1 cellular context compared by ENCODE assay signal in genomic region chr2:218891275-218892135, GRCh38.
TF ChIP-seq lines count a peak whose summit lies in the region.

No MANE protein-coding gene starts in this region.

TF ChIP-seq in SK-N-SH treated with all-trans-retinoic acid at 6 μM for 48 hours, 23 proteins besides CTCF, POLR2A, EP300 and RAD21:
- TF ChIP-seq, protein P1, sequence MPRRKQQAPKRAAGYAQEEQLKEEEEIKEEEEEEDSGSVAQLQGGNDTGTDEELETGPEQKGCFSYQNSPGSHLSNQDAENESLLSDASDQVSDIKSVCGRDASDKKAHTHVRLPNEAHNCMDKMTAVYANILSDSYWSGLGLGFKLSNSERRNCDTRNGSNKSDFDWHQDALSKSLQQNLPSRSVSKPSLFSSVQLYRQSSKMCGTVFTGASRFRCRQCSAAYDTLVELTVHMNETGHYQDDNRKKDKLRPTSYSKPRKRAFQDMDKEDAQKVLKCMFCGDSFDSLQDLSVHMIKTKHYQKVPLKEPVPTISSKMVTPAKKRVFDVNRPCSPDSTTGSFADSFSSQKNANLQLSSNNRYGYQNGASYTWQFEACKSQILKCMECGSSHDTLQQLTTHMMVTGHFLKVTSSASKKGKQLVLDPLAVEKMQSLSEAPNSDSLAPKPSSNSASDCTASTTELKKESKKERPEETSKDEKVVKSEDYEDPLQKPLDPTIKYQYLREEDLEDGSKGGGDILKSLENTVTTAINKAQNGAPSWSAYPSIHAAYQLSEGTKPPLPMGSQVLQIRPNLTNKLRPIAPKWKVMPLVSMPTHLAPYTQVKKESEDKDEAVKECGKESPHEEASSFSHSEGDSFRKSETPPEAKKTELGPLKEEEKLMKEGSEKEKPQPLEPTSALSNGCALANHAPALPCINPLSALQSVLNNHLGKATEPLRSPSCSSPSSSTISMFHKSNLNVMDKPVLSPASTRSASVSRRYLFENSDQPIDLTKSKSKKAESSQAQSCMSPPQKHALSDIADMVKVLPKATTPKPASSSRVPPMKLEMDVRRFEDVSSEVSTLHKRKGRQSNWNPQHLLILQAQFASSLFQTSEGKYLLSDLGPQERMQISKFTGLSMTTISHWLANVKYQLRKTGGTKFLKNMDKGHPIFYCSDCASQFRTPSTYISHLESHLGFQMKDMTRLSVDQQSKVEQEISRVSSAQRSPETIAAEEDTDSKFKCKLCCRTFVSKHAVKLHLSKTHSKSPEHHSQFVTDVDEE (CRISPR knock-in tag; IDR thresholded peaks at IDR 0.05), result no peak
- TF ChIP-seq TOX (CRISPR knock-in tag; IDR thresholded peaks at IDR 0.05; ENCODE audit: borderline replicate concordance) (no peak), ESRRG (CRISPR knock-in tag; IDR thresholded peaks at IDR 0.05) (no peak), CSDC2 (CRISPR knock-in tag; IDR thresholded peaks at IDR 0.05) (no peak), ISL1 (CRISPR knock-in tag; IDR thresholded peaks at IDR 0.05) (no peak), ZC3H10 (CRISPR knock-in tag; IDR thresholded peaks at IDR 0.05) (no peak), ZNF70 (CRISPR knock-in tag; IDR thresholded peaks at IDR 0.05) (no peak), OSR1 (CRISPR knock-in tag; IDR thresholded peaks at IDR 0.05) (no peak), BACH2 (CRISPR knock-in tag; IDR thresholded peaks at IDR 0.05; ENCODE audit: borderline replicate concordance) (no peak), POU6F1 (CRISPR knock-in tag; IDR thresholded peaks at IDR 0.05; ENCODE audit: borderline replicate concordance, low read depth) (no peak), SNAI2 (CRISPR knock-in tag; IDR thresholded peaks at IDR 0.05) (no peak), PATZ1 (CRISPR knock-in tag; IDR thresholded peaks at IDR 0.05; ENCODE audit: borderline replicate concordance) (no peak), ZNF8 (CRISPR knock-in tag; IDR thresholded peaks at IDR 0.05) (no peak), ARNTL (CRISPR knock-in tag; IDR thresholded peaks at IDR 0.05; ENCODE audit: borderline replicate concordance, low read depth) (no peak), ZFP30 (CRISPR knock-in tag; IDR thresholded peaks at IDR 0.05) (no peak), GLIS3 (CRISPR knock-in tag; IDR thresholded peaks at IDR 0.05) (no peak), ZFP3 (CRISPR knock-in tag; IDR thresholded peaks at IDR 0.05) (no peak), ZNF565 (CRISPR knock-in tag; conservative IDR thresholded peaks at IDR 0.05; ENCODE audit: low read depth) (no peak)
- TF ChIP-seq, protein P2, sequence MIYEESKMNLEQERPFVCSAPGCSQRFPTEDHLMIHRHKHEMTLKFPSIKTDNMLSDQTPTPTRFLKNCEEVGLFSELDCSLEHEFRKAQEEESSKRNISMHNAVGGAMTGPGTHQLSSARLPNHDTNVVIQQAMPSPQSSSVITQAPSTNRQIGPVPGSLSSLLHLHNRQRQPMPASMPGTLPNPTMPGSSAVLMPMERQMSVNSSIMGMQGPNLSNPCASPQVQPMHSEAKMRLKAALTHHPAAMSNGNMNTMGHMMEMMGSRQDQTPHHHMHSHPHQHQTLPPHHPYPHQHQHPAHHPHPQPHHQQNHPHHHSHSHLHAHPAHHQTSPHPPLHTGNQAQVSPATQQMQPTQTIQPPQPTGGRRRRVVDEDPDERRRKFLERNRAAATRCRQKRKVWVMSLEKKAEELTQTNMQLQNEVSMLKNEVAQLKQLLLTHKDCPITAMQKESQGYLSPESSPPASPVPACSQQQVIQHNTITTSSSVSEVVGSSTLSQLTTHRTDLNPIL (CRISPR knock-in tag; IDR thresholded peaks at IDR 0.05; ENCODE audit: low read depth), result no peak
- TF ChIP-seq, protein P3, sequence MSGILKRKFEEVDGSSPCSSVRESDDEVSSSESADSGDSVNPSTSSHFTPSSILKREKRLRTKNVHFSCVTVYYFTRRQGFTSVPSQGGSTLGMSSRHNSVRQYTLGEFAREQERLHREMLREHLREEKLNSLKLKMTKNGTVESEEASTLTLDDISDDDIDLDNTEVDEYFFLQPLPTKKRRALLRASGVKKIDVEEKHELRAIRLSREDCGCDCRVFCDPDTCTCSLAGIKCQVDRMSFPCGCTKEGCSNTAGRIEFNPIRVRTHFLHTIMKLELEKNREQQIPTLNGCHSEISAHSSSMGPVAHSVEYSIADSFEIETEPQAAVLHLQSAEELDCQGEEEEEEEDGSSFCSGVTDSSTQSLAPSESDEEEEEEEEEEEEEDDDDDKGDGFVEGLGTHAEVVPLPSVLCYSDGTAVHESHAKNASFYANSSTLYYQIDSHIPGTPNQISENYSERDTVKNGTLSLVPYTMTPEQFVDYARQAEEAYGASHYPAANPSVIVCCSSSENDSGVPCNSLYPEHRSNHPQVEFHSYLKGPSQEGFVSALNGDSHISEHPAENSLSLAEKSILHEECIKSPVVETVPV (CRISPR knock-in tag; IDR thresholded peaks at IDR 0.05), result no peak
TF ChIP-seq in SK-N-SH treated with all-trans-retinoic acid at 6 μM for 48 hours: peak in this region for 0.
